Comparison of ENCODE assay signal across 27 cellular contexts in the genomic region with DNA sequence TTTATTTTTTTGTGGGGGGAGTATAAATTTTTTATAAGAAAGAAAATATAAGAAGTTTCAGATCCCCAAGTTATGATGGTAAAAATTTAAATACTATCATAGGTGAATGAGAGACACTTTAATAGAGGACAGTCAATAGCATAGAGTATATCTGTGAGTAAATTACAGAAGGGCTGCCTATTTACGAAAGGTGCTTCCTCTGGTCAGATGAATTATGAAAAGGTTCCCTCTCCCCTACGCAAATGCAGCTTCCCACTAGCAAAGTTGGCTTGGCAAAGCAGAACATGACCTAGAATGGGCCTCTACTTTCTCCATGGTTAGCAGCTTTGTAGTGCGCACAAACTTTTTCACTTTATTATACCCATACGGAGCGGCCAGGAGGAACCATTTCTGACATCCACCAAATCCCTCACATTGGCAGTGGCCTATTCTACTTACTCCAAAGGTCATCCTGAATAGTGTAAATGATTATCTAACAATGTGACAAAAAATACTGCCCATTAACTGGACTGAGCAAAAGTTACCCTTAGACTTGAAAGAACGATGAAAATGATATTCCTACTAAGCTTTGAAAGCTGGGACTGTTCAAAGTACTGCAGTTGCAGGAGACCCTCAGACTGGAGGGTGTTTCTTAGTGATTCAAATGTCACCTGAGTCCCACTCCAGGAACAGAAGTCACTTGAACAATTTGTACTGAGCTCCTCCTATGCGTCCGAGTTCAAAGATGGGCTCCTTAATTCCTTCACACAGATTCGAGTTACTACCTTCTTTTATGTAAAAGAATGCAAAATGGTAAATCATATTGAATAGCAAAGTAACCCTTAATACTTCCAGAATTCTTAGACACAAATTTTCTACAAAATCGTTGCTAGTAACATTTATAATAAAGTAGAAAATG.
"Had no signal": no experiment of that assay in that cellular context is flagged by ENCODE, and none has a peak within 500 bp of the region (broad histone marks: within the 10 kb centered on the region; RNA-seq: fewer than 3 reads in every experiment).

No MANE protein-coding gene starts in this region.

- H3K27ac ChIP-seq: neural progenitor cell, pancreas, prostate gland, skin epidermis, spleen, suprapubic skin, testis, tibial artery, transverse colon, upper lobe of right lung, uterus had no signal

- H3K4me2 ChIP-seq: neural progenitor cell, smooth muscle cell had no signal

- H3K9me3 ChIP-seq: pancreas, prostate gland, spleen, suprapubic skin, testis, tibial artery, transverse colon, upper lobe of right lung, uterus had no signal

- H3K36me3 ChIP-seq: neural progenitor cell, pancreas, prostate gland, spleen, suprapubic skin, tibial artery, transverse colon, upper lobe of right lung, uterus had no signal

- H3K27me3 ChIP-seq: neural progenitor cell, pancreas, spleen, suprapubic skin, testis, tibial artery, transverse colon, upper lobe of right lung, uterus had no signal

- H2AFZ ChIP-seq: neural progenitor cell had no signal

- FAIRE-seq: pancreas had no signal

- DNase-seq: naive thymus-derived CD4-positive, alpha-beta T cell; natural killer cell; occipital lobe; pancreas; right cardiac atrium; spleen; stimulated activated CD4-positive, alpha-beta T cell treated with anti-CD3 and anti-CD28 coated beads, Interleukin-12 subunit alpha, Interleukin-12 subunit beta, amount 100 ng/mL, for 4 hours; stimulated activated CD4-positive, alpha-beta T cell treated with anti-CD3 and anti-CD28 coated beads, Interleukin-1b, Interleukin-23, amount 100 ng/mL, for 48 hours; stimulated activated CD4-positive, alpha-beta T cell treated with anti-CD3 and anti-CD28 coated beads, Interleukin-4, amount 100 ng/mL, for 1 hour; stimulated activated CD4-positive, alpha-beta T cell treated with anti-CD3 and anti-CD28 coated beads, Interleukin-4, amount 100 ng/mL, for 4 hours; stimulated activated CD8-positive, alpha-beta memory T cell treated with anti-CD3 and anti-CD28 coated beads, Interleukin-4, amount 100 ng/mL, for 48 hours; stimulated activated naive CD4-positive, alpha-beta T cell; stimulated activated naive CD8-positive, alpha-beta T cell treated with anti-CD3 and anti-CD28 coated beads, Interleukin-15, amount 100 ng/mL, for 72 hours; stimulated activated naive CD8-positive, alpha-beta T cell treated with anti-CD3 and anti-CD28 coated beads, Interleukin-15, Interleukin-2, amounts not matched to agents 100 U/mL and 50 U/mL, for 24 hours; substantia nigra; testis; tibial artery; transverse colon; upper lobe of right lung; uterus had no signal

- H3K9ac ChIP-seq: neural progenitor cell had no signal

- ATAC-seq: naive thymus-derived CD4-positive, alpha-beta T cell; natural killer cell; pancreas; right cardiac atrium; sciatic nerve; stimulated activated memory B cell treated with anti-CD40 and anti-IgM and Interleukin-4, amounts not matched to agents 10 μg/mL and 1 μg/mL and 100 μg/mL, for 72 hours; stimulated activated naive CD8-positive, alpha-beta T cell treated with anti-CD3 and anti-CD28 coated beads, Interleukin-15, amount 100 ng/mL, for 72 hours; stimulated activated naive CD8-positive, alpha-beta T cell treated with anti-CD3 and anti-CD28 coated beads, Interleukin-15, Interleukin-2, amounts not matched to agents 100 U/mL and 50 U/mL, for 24 hours; upper lobe of right lung had no signal

- H3K4me3 ChIP-seq: neural progenitor cell, pancreas, prostate gland, skin epidermis, smooth muscle cell, spleen, suprapubic skin, testis, tibial artery, transverse colon, upper lobe of right lung, uterus had no signal

- H3K4me1 ChIP-seq: neural progenitor cell, pancreas, prostate gland, spleen, suprapubic skin, testis, tibial artery, transverse colon, upper lobe of right lung, uterus had no signal
